8 cellular contexts compared by ENCODE assay signal in the genomic region with DNA sequence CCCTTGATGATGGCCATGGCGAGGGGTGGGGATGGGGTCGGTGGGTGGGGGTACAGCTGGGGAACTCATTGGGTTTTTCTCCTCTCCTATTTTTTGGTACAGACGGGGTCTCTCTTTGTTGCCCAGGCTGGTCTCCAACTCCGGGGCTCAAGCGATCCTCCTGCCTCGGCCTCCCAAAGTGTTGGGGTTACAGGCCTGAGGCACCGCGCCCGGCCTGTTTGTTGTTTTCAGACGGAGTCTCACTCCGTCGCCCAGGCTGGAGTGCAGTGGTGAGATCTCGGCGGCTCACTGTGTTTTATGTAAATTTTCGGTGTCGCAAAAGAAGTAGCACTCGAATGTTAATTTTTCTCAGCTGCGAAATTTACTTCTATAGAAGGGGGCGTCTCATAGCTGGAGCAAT. TPM values are rescaled to one million over a fixed set of nuclear protein-coding genes. Genes with fewer than 3 reads are reported as not detected.
"Had no signal": no experiment of that assay in that cellular context is flagged by ENCODE, and none has a peak within 500 bp of the region (broad histone marks: within the 10 kb centered on the region; RNA-seq: fewer than 3 reads in every experiment).

No MANE protein-coding gene starts in this region.

RNA-seq across cellular contexts. Expression of a gene that starts 2.9 kb away (rescaled TPM):
- total RNA-seq: ascending aorta, cerebellum had no signal

RNA-seq across cellular contexts. Expression of a gene that starts 25.6 kb away (rescaled TPM):
- total RNA-seq: activated naive CD4-positive, alpha-beta T cell treated with anti-CD3 and anti-CD28 coated beads for 36 hours; activated naive CD8-positive, alpha-beta T cell treated with anti-CD3 and anti-CD28 coated beads for 36 hours; activated naive CD8-positive, alpha-beta T cell treated with anti-CD3 and anti-CD28 coated beads, Interleukin-2, amount 10 ng/mL, durations not matched to agents 7 days and 5 days; activated T-helper 17 cell treated with anti-CD3 and anti-CD28 coated beads, Interleukin-2, amount 50 U/mL, for 72 hours; activated T-helper 2 cell treated with anti-CD3 and anti-CD28 coated beads, Interferon-gamma antibody, Interleukin-2, Interleukin-4, amounts not matched to agents 10 μg/mL and 5 μg/mL and 100 μg/mL, durations not matched to agents 14 hours and 24 hours and 36 hours; chondrocyte had no signal
